In genomic region chr12:93358058-93358457, GRCh38 we compare ENCODE assay signal across 21 cellular contexts. TPM values are rescaled to one million over a fixed set of nuclear protein-coding genes. Genes with fewer than 3 reads are reported as not detected.
DNase-seq lines count a peak whose midpoint lies in the region; ATAC-seq and TF ChIP-seq lines count a peak whose summit lies in the region.
"Had no signal": no experiment of that assay in that cellular context is flagged by ENCODE, and none has a peak within 500 bp of the region (broad histone marks: within the 10 kb centered on the region; RNA-seq: fewer than 3 reads in every experiment).

No MANE protein-coding gene starts in this region.

- no peaks in the 10 kb centered on the region for H3K9me2 ChIP-seq in MM.1S (replicated peaks; ENCODE audit: insufficient read depth, low read length)

- ATAC-seq in GM18873 (IDR thresholded peaks at IDR 0.05; ENCODE audit: low FRiP score, unreplicated experiment) (peak; percentile 71), GM21529 (IDR thresholded peaks at IDR 0.05; ENCODE audit: unreplicated experiment) (peak; percentile 85), HG02981 (IDR thresholded peaks at IDR 0.05; ENCODE audit: unreplicated experiment) (peak; percentile 88)
- ATAC-seq: GM23338; right lobe of liver; stimulated activated effector memory CD8-positive, alpha-beta T cell treated with anti-CD3 and anti-CD28 coated beads, Interleukin-12 subunit alpha, Interleukin-12 subunit beta, amount 100 ng/mL, for 72 hours had no signal

- DNase-seq in MM.1S (peak; percentile 35), cerebellum (ENCODE audit: low spot score) (no peak), ovary (no peak), DMS53 (lab: John Stamatoyannopoulos, UW) (no peak)
- DNase-seq in stimulated activated CD8-positive, alpha-beta memory T cell treated with anti-CD3 and anti-CD28 coated beads, Interleukin-4, amount 100 ng/mL, for 48 hours: no peak
- DNase-seq: activated CD4-positive, alpha-beta T cell treated with anti-CD3 and anti-CD28 coated beads for 4 hours; activated naive CD8-positive, alpha-beta T cell treated with anti-CD3 and anti-CD28 coated beads, Interleukin-2, amount 10 ng/mL, durations not matched to agents 7 days and 5 days; activated T-cell treated with anti-CD3 and anti-CD28 coated beads for 4 hours; AML-193; foreskin melanocyte; Kasumi-1; NCI-H2081; NCI-H82; right lobe of liver; stimulated activated CD4-positive, alpha-beta T cell treated with anti-CD3 and anti-CD28 coated beads, Interleukin-4, amount 100 ng/mL, for 24 hours had no signal

- H3K36me3 ChIP-seq in MM.1S (replicated peaks; ENCODE audit: insufficient read depth, low read length): no peaks in the 10 kb centered on the region
- H3K36me3 ChIP-seq in ovary: no peaks in the 10 kb centered on the region
- H3K36me3 ChIP-seq: cardiac muscle cell, right lobe of liver had no signal

- H3K79me2 ChIP-seq in MM.1S (ENCODE audit: low read length): no peaks in the 10 kb centered on the region

- H3K27me3 ChIP-seq in MM.1S (replicated peaks; ENCODE audit: insufficient read depth, low read length) (no peaks in the 10 kb centered on the region), ovary (no peaks in the 10 kb centered on the region)
- H3K27me3 ChIP-seq: cardiac muscle cell, right lobe of liver had no signal

- no peaks in the 10 kb centered on the region for H3K9me3 ChIP-seq in MM.1S (replicated peaks; ENCODE audit: insufficient read depth, low read length)
- no peaks in the 10 kb centered on the region for H3K9me3 ChIP-seq in ovary
- H3K9me3 ChIP-seq: right lobe of liver had no signal

- no peaks in the 10 kb centered on the region for H3F3A ChIP-seq in MM.1S (ENCODE audit: insufficient read depth, low read length)

- H3K4me2 ChIP-seq in MM.1S (ENCODE audit: low read depth, low read length): no peak overlapping the region
- H3K4me2 ChIP-seq: GM23338 had no signal

- intact Hi-C loops in ovary (cut with DNase I): no loop called here

- H4K20me1 ChIP-seq in MM.1S (ENCODE audit: insufficient read depth, low read length): no peaks in the 10 kb centered on the region

- H3K9ac ChIP-seq in MM.1S (ENCODE audit: low read length): no peak overlapping the region

- no peak for TF ChIP-seq EP300 in ovary (IDR thresholded peaks at IDR 0.05)

- TF ChIP-seq CTCF in MM.1S (IDR thresholded peaks at IDR 0.05; ENCODE audit: low read length) (no peak), ovary (IDR thresholded peaks at IDR 0.05) (no peak)

- H3K27ac ChIP-seq in MM.1S (ENCODE audit: low read length) (no peak overlapping the region), ovary (no peak overlapping the region)
- H3K27ac ChIP-seq: cardiac muscle cell, right lobe of liver had no signal

- H2AFZ ChIP-seq in MM.1S (ENCODE audit: low read length): no peak overlapping the region
- H2AFZ ChIP-seq: GM23338 had no signal

- TF ChIP-seq POLR2A in ovary (IDR thresholded peaks at IDR 0.05): no peak

- H3K4me1 ChIP-seq in MM.1S (ENCODE audit: low read length): peaks cover 11% of the 10 kb centered on the region; the same call in 1 of the 2 replicates
- H3K4me1 ChIP-seq in ovary (ENCODE audit: insufficient read depth): peaks cover 2% of the 10 kb centered on the region
- H3K4me1 ChIP-seq: right lobe of liver had no signal

- H3K4me3 ChIP-seq in MM.1S (ENCODE audit: low read length): no peak overlapping the region
- H3K4me3 ChIP-seq in ovary: no peak overlapping the region
- H3K4me3 ChIP-seq: cardiac muscle cell, GM23338, right lobe of liver had no signal

- WGBS in ovary, 3 donors: 95 to 99% (median 98%) methylated on average over 2 of the region's 2 CpGs

RNA-seq across cellular contexts. Expression of gene NUDT4, which starts 19.7 kb away (rescaled TPM):
- total RNA-seq in cerebellum (74.8 TPM), ovary (100 to 1,000 TPM; 129 to 185 (median 149) TPM)
- polyA plus RNA-seq in ovary: 100 to 1,000 TPM; 102 to 124 TPM
